ENCODE assay signal across 8 cellular contexts in genomic region chr7:76260171-76260703, GRCh38. TPM values are rescaled to one million over a fixed set of nuclear protein-coding genes. Genes with fewer than 3 reads are reported as not detected.
DNase-seq lines count a peak whose midpoint lies in the region; TF ChIP-seq lines count a peak whose summit lies in the region.

No MANE protein-coding gene starts in this region.

- intact Hi-C loops in CD4-positive, alpha-beta memory T cell (cut with micrococcal nuclease) = loop anchor here (2.0 kb wide), 1 partner anchor 43 kb away; the partner anchor contains the start of gene HSPB1
- intact Hi-C loops in activated CD4-positive, alpha-beta memory T cell treated with anti-CD3 and anti-CD28 coated beads for 36 hours (cut with micrococcal nuclease) = loop anchor here (1.0 kb wide), 1 partner anchor 25 kb away; no protein-coding TSS in a partner anchor

- H3K9me3 Mint-ChIP-seq in CD4-positive, alpha-beta memory T cell = peaks cover 0 to 2% (median 0%) of the 10 kb centered on the region in 8 donors
- H3K9me3 Mint-ChIP-seq in activated CD4-positive, alpha-beta memory T cell treated with anti-CD3 and anti-CD28 coated beads for 36 hours = no peaks in the 10 kb centered on the region

- no peak for TF ChIP-seq CTCF in fibroblast of mammary gland (conservative IDR thresholded peaks at IDR 0.05; ENCODE audit: control insufficient read depth, insufficient read depth, low read depth, low read length)

- H3K4me3 ChIP-seq in CD4-positive, alpha-beta memory T cell (ENCODE audit: low read length in 2 of 2) = no peak overlapping the region
- H3K4me3 ChIP-seq in fibroblast of mammary gland (ENCODE audit: control insufficient read depth, low read depth, low read length) = no peak overlapping the region

- H3K27ac Mint-ChIP-seq in CD4-positive, alpha-beta memory T cell = no peak overlapping the region
- H3K27ac Mint-ChIP-seq in activated CD4-positive, alpha-beta memory T cell treated with anti-CD3 and anti-CD28 coated beads for 36 hours = no peak overlapping the region

- H3K4me1 Mint-ChIP-seq in CD4-positive, alpha-beta memory T cell = peaks cover 0 to 8% (median 0%) of the 10 kb centered on the region in 4 donors
- no peaks in the 10 kb centered on the region for H3K4me1 Mint-ChIP-seq in activated CD4-positive, alpha-beta memory T cell treated with anti-CD3 and anti-CD28 coated beads for 36 hours (ENCODE audit: low read depth)

- no peak overlapping the region for H3K27ac ChIP-seq in CD4-positive, alpha-beta memory T cell (ENCODE audit: low read depth, low read length)

- no peaks in the 10 kb centered on the region for H3K4me1 ChIP-seq in CD4-positive, alpha-beta memory T cell (ENCODE audit: insufficient read depth, low read length)

- peak overlapping the region in 1 of 8 donors; percentile 29 for H3K4me3 Mint-ChIP-seq in CD4-positive, alpha-beta memory T cell
- no peak overlapping the region for H3K4me3 Mint-ChIP-seq in activated CD4-positive, alpha-beta memory T cell treated with anti-CD3 and anti-CD28 coated beads for 36 hours

- no peaks in the 10 kb centered on the region for H3K36me3 ChIP-seq in CD4-positive, alpha-beta memory T cell (ENCODE audit: insufficient read depth, low read length)

- peaks cover 5% of the 10 kb centered on the region for H3K27me3 ChIP-seq in CD4-positive, alpha-beta memory T cell (ENCODE audit: insufficient read depth, low read length)

- POLR2A ChIA-PET in CD4-positive, alpha-beta memory T cell (lab: Charles Lee; ENCODE audit: partially characterized antibody) = no interaction called here
- POLR2A ChIA-PET in activated CD4-positive, alpha-beta memory T cell treated with anti-CD3 and anti-CD28 coated beads for 36 hours (lab: Charles Lee) = no interaction called here

- no peaks in the 10 kb centered on the region for H3K9me3 ChIP-seq in CD4-positive, alpha-beta memory T cell (ENCODE audit: control insufficient read depth in 1 of 2, low read length in 2 of 2)

- peaks cover 21 to 23% of the 10 kb centered on the region in 2 donors for H3K27me3 Mint-ChIP-seq in CD4-positive, alpha-beta memory T cell
- H3K27me3 Mint-ChIP-seq in activated CD4-positive, alpha-beta memory T cell treated with anti-CD3 and anti-CD28 coated beads for 36 hours = peaks cover 22% of the 10 kb centered on the region

- peak in 3 of 5 donors; percentile 21 to 63 (median 22) for DNase-seq in CD4-positive, alpha-beta memory T cell
- peak; percentile 85 for DNase-seq in NAMALWA (ENCODE audit: low spot score)
- peak; percentile 62 for DNase-seq in activated CD4-positive, alpha-beta memory T cell treated with anti-CD3 and anti-CD28 coated beads for 36 hours
- DNase-seq in fibroblast of mammary gland (ENCODE audit: low read depth) = peak; percentile 11
- DNase-seq in stimulated activated CD4-positive, alpha-beta T cell treated with anti-CD3 and anti-CD28 coated beads, Interleukin-12 subunit alpha, Interleukin-12 subunit beta, amount 100 ng/mL, for 4 hours = peak; percentile 35
- no peak for DNase-seq in cortex of kidney (lab: John Stamatoyannopoulos, UW)
- no peak for DNase-seq in NCI-H2081 (lab: John Stamatoyannopoulos, UW)
- no peak for DNase-seq in SW 1271 (lab: John Stamatoyannopoulos, UW)

- CTCF ChIA-PET in CD4-positive, alpha-beta memory T cell (lab: Charles Lee; ENCODE audit: partially characterized antibody) = no interaction called here
- CTCF ChIA-PET in activated CD4-positive, alpha-beta memory T cell treated with anti-CD3 and anti-CD28 coated beads for 36 hours (lab: Charles Lee) = interaction anchor here (5.0 kb wide), 1 partner anchor 83 kb away, joined by 48 read pairs; no protein-coding TSS in a partner anchor

- no peaks in the 10 kb centered on the region for H3K36me3 Mint-ChIP-seq in CD4-positive, alpha-beta memory T cell
- no peaks in the 10 kb centered on the region for H3K36me3 Mint-ChIP-seq in activated CD4-positive, alpha-beta memory T cell treated with anti-CD3 and anti-CD28 coated beads for 36 hours

RNA-seq across cellular contexts. Expression of gene HSPB1, which starts 42.2 kb away (rescaled TPM):
- 10 to 100 TPM; 41.9 to 43.1 TPM for total RNA-seq in CD4-positive, alpha-beta memory T cell
- 100 to 1,000 TPM in 1 of 2 donors, 10 to 100 TPM in 1; 49.7 to 111 TPM for polyA plus RNA-seq in CD4-positive, alpha-beta memory T cell
- total RNA-seq in activated CD4-positive, alpha-beta memory T cell treated with anti-CD3 and anti-CD28 coated beads for 36 hours = 100 to 1,000 TPM; 119 to 127 TPM

RNA-seq across cellular contexts. Expression of gene SRRM3, which starts 58.5 kb away (rescaled TPM):
- not detected for total RNA-seq in CD4-positive, alpha-beta memory T cell
- not detected for polyA plus RNA-seq in CD4-positive, alpha-beta memory T cell
- not detected for total RNA-seq in activated CD4-positive, alpha-beta memory T cell treated with anti-CD3 and anti-CD28 coated beads for 36 hours

Comparison
In these comparisons a context has a peak if more than half of its experiments do, and no peak if none do; other contexts are left out.
1. DNase-seq: peak in CD4-positive, alpha-beta memory T cell (3 of 5), NAMALWA (single experiment), activated CD4-positive, alpha-beta memory T cell treated with anti-CD3 and anti-CD28 coated beads for 36 hours (single experiment), fibroblast of mammary gland (single experiment) and stimulated activated CD4-positive, alpha-beta T cell treated with anti-CD3 and anti-CD28 coated beads, Interleukin-12 subunit alpha, Interleukin-12 subunit beta, amount 100 ng/mL, for 4 hours (single experiment); none in cortex of kidney (single experiment), NCI-H2081 (0 of 2) and SW 1271 (0 of 2).